ENCODE assay signal across 1 cellular context in genomic region chr16:12802661-12803060, GRCh38.
TF ChIP-seq lines count a peak whose summit lies in the region.

No MANE protein-coding gene starts in this region.

TF ChIP-seq in HCT116, 20 proteins besides CTCF, POLR2A, EP300 and RAD21 (continued from another document):
- no peak for TF ChIP-seq ATF3 (IDR thresholded peaks at IDR 0.05)
- no peak for TF ChIP-seq ZFX (IDR thresholded peaks at IDR 0.05)
- no peak for TF ChIP-seq POLR2AphosphoS5 (IDR thresholded peaks at IDR 0.05; ENCODE audit: low read depth, low read length)
- no peak for TF ChIP-seq JUND (IDR thresholded peaks at IDR 0.05)
- no peak for TF ChIP-seq EZH2 (IDR thresholded peaks at IDR 0.05)
- TF ChIP-seq TCF7L2 (IDR thresholded peaks at IDR 0.05; ENCODE audit: borderline replicate concordance, extremely low read depth, insufficient read depth, insufficient read length): no peak
